Comparison of ENCODE assay signal across 11 cellular contexts in genomic region chr5:177087707-177088005, GRCh38. TPM values are rescaled to one million over a fixed set of nuclear protein-coding genes. Genes with fewer than 3 reads are reported as not detected.
DNase-seq lines count a peak whose midpoint lies in the region; ATAC-seq, FAIRE-seq and TF ChIP-seq lines count a peak whose summit lies in the region.
"Had no signal": no experiment of that assay in that cellular context is flagged by ENCODE, and none has a peak within 500 bp of the region (broad histone marks: within the 10 kb centered on the region; RNA-seq: fewer than 3 reads in every experiment).

No MANE protein-coding gene starts in this region.

- no peaks in the 10 kb centered on the region for H3K36me3 ChIP-seq in OCI-LY1 (ENCODE audit: insufficient read depth, low read length)
- no peaks in the 10 kb centered on the region for H3K36me3 ChIP-seq in hepatocyte (replicated peaks; ENCODE audit: insufficient read depth, low read depth)
- H3K36me3 ChIP-seq in pancreas = peaks cover 0 to 13% (median 0%) of the 10 kb centered on the region in 3 donors
- H3K36me3 ChIP-seq: left lung had no signal

- H3K9me3 ChIP-seq in OCI-LY1 (ENCODE audit: low read length) (no peaks in the 10 kb centered on the region), hepatocyte (ENCODE audit: low read depth) (no peaks in the 10 kb centered on the region), pancreas (no peaks in the 10 kb centered on the region)
- H3K9me3 ChIP-seq: left lung had no signal

- H3F3A ChIP-seq in OCI-LY1 (ENCODE audit: insufficient read depth, low read length) = peaks cover 9% of the 10 kb centered on the region

- H3K27me3 ChIP-seq in OCI-LY1 (ENCODE audit: insufficient read depth, low read length) (peaks cover 4% of the 10 kb centered on the region; the same call in 1 of the 2 replicates), hepatocyte (no peaks in the 10 kb centered on the region), pancreas (no peaks in the 10 kb centered on the region)

- H2AFZ ChIP-seq in OCI-LY1 (ENCODE audit: low read length) (no peak overlapping the region), hepatocyte (peak overlapping the region; percentile 47)

- H3K79me2 ChIP-seq in OCI-LY1 (ENCODE audit: insufficient read depth, low read length) (no peaks in the 10 kb centered on the region), hepatocyte (peaks cover 23% of the 10 kb centered on the region)

- H4K20me1 ChIP-seq in OCI-LY1 (ENCODE audit: insufficient read depth, low read length) (no peaks in the 10 kb centered on the region), hepatocyte (ENCODE audit: insufficient read depth, poor library complexity, severe bottlenecking) (no peaks in the 10 kb centered on the region)

- WGBS in hepatocyte (ENCODE audit: low lambda C conversion rate, missing lambda C conversion rate) = 66% methylated on average over 6 of the region's 6 CpGs
- WGBS in pancreas, 2 donors = 43 to 45% methylated on average over 6 of the region's 6 CpGs

- no peak for FAIRE-seq in pancreas (lab: Jason Lieb, UNC)
- FAIRE-seq: endometrium had no signal

- DNase-seq in DMS53 (lab: John Stamatoyannopoulos, UW) (peak; percentile 67), hepatocyte (ENCODE audit: low spot score) (no peak), pancreas (no peak), NCI-H1092 treated with DMSO at 0.1 percent for 48 hours (lab: John Stamatoyannopoulos, UW) (no peak), NCI-H2107 treated with DMSO at 0.1 percent for 48 hours (lab: John Stamatoyannopoulos, UW; ENCODE audit: unreplicated experiment) (no peak), iPS-NIHi7 (ENCODE audit: extremely low spot score) (no peak), nucleus accumbens (lab: John Stamatoyannopoulos, UW) (no peak)
- DNase-seq: left lung, RPMI8226 had no signal

- H3K9me2 ChIP-seq in OCI-LY1 (ENCODE audit: low read depth, low read length) = no peaks in the 10 kb centered on the region
- no peaks in the 10 kb centered on the region for H3K9me2 ChIP-seq in hepatocyte (replicated peaks; ENCODE audit: insufficient read depth)

- no peak for ATAC-seq in pancreas

- H3K4me2 ChIP-seq in OCI-LY1 (ENCODE audit: low read length) = peak overlapping the region; percentile 64; the same call in 1 of the 2 replicates
- H3K4me2 ChIP-seq in hepatocyte = peak overlapping the region; percentile 85

- no peak overlapping the region for H3K27ac ChIP-seq in OCI-LY1 (ENCODE audit: low read depth, low read length, poor library complexity, severe bottlenecking)
- peak overlapping the region; percentile 97 for H3K27ac ChIP-seq in hepatocyte
- H3K27ac ChIP-seq in pancreas = peak overlapping the region; percentile 53 to 84 (median 68)
- H3K27ac ChIP-seq: left lung had no signal

- TF ChIP-seq CTCF in OCI-LY1 (IDR thresholded peaks at IDR 0.05; ENCODE audit: low read length) = no peak
- TF ChIP-seq CTCF in hepatocyte (IDR thresholded peaks at IDR 0.05; ENCODE audit: poor library complexity) = no peak
- TF ChIP-seq CTCF in pancreas (IDR thresholded peaks at IDR 0.05) = no peak

- H3K4me1 ChIP-seq in OCI-LY1 (ENCODE audit: insufficient read depth, low read length, severe bottlenecking) (peaks cover 22% of the 10 kb centered on the region), hepatocyte (ENCODE audit: insufficient read depth) (peaks cover 17% of the 10 kb centered on the region), pancreas (no peaks in the 10 kb centered on the region)

- H3K4me3 ChIP-seq in OCI-LY1 (ENCODE audit: low read depth, low read length, poor library complexity, severe bottlenecking) (peak overlapping the region; percentile 61), hepatocyte (peak overlapping the region; percentile 77), pancreas (peak overlapping the region in 3 of 4 donors; percentile 4 to 53 (median 52))

- intact Hi-C loops in pancreas (cut with DNase I) = no loop called here

- no peak overlapping the region for H3K9ac ChIP-seq in OCI-LY1 (ENCODE audit: low read length)

RNA-seq across cellular contexts. Expression of gene FGFR4, which starts 0.9 kb away (rescaled TPM):
- total RNA-seq in hepatocyte = 90.2 and 121 TPM in 2 replicates
- 75.6 and 94.3 TPM in 2 replicates for polyA plus RNA-seq in hepatocyte
- 10 to 100 TPM; 23.5 to 43.3 (median 29.7) TPM for total RNA-seq in pancreas
- polyA plus RNA-seq in pancreas = 100 to 1,000 TPM in 1 of 2 donors, 10 to 100 TPM in 1; 69.6 to 105 TPM

RNA-seq across cellular contexts. Expression of gene NSD1, which starts 45.9 kb away (rescaled TPM):
- 28.8 and 29.1 TPM in 2 replicates for total RNA-seq in hepatocyte
- polyA plus RNA-seq in hepatocyte = 23.4 and 26.6 TPM in 2 replicates
- total RNA-seq in pancreas = 10 to 100 TPM; 26.3 to 51.2 (median 33.6) TPM
- polyA plus RNA-seq in pancreas = 1 to 10 TPM; 6.9 to 7.8 TPM
